9 cellular contexts compared by ENCODE assay signal in the genomic region with DNA sequence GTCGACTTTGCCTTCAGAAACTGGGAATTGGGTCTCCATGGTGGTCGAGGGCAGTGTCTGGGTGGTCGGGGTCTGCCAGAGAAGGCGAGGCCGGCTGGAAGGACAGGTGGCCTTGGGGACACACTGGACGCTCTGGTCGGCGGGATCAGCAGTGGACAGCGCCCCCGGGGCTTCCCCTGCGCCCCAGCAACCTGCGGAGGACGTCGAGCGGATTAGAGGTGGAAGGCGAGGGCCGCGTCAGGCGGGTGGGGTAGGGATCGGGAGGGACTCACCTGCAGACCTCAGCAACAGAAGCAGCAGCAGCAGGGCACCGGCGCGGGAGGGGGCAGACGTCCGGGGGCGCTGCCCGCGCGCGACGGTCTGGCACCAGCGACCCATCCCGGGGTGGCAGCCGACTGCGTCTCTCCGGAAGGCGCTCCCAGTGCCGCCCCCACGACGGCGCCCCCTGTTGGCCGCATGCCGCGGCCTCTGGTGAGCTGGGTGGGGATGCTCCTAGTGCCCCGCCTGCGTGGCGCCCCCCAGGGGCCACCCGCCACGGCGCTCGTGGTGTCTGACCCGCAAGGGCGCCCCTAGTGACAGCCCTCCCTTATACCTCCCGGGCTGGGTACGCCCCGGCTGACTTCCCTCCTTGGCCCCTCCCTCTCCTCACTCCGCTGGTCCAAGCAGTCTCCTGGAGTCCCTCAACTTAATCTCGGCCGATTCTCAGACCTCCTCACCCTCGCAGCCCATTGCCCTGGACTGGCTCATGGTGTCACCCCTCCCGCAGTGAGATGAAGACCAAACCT. TPM values are rescaled to one million over a fixed set of nuclear protein-coding genes. Genes with fewer than 3 reads are reported as not detected.
DNase-seq lines count a peak whose midpoint lies in the region; ATAC-seq and TF ChIP-seq lines count a peak whose summit lies in the region.
"Had no signal": no experiment of that assay in that cellular context is flagged by ENCODE, and none has a peak within 500 bp of the region (broad histone marks: within the 10 kb centered on the region; RNA-seq: fewer than 3 reads in every experiment).

PRSS50 (minus strand) TSS at position 423 of the 785 bp plus-strand sequence; CDS start at position 378, 45 bp downstream.

- ATAC-seq in GM18520 (IDR thresholded peaks at IDR 0.05; ENCODE audit: unreplicated experiment) (no peak), HG03432 (IDR thresholded peaks at IDR 0.05; ENCODE audit: unreplicated experiment) (no peak)

- H3K27ac ChIP-seq in mesendoderm (ENCODE audit: low read depth, low read length), result no peak within 1 kb of the TSS

- H3K56ac ChIP-seq in mesendoderm (ENCODE audit: low read length), result no peak within 1 kb of the TSS

- no peaks in the 10 kb centered on the region for H3K79me1 ChIP-seq in mesendoderm (ENCODE audit: low read length)

- H3K36me3 ChIP-seq in mesendoderm (ENCODE audit: control insufficient read depth, insufficient read depth, low read length), result no peaks in the 10 kb centered on the region

- no peak within 1 kb of the TSS for H3K4ac ChIP-seq in mesendoderm (ENCODE audit: low read depth, low read length)

- DNase-seq in 8988T (peak; percentile 88), mesendoderm (peak; percentile 72), NCI-H2227 treated with DMSO at 0.1 percent for 48 hours (lab: John Stamatoyannopoulos, UW) (no peak), T1000 (lab: John Stamatoyannopoulos, UW) (no peak)
- DNase-seq in activated T-cell treated with anti-CD3 and anti-CD28 coated beads, Interleukin-2, amount 50 U/mL, for 1 hour, result peak; percentile 43
- DNase-seq: NCI-H1694 treated with DMSO at 0.1 percent for 48 hours had no signal

- H3K4me1 ChIP-seq in mesendoderm (ENCODE audit: control insufficient read depth, low read depth, low read length), result no peaks in the 10 kb centered on the region

- no peak within 1 kb of the TSS for H3K4me2 ChIP-seq in mesendoderm (ENCODE audit: low read length)

- no peak within 1 kb of the TSS for H3K9ac ChIP-seq in mesendoderm (ENCODE audit: low read length)

- no peak within 1 kb of the TSS for H4K8ac ChIP-seq in mesendoderm (ENCODE audit: low read depth, low read length)

- H2BK15ac ChIP-seq in mesendoderm (replicated peaks; ENCODE audit: low read depth), result no peak within 1 kb of the TSS

- H2BK120ac ChIP-seq in mesendoderm (ENCODE audit: low read depth, low read length), result no peak within 1 kb of the TSS

- no peak within 1 kb of the TSS for H2AK5ac ChIP-seq in mesendoderm (ENCODE audit: low read length)

- no peak within 1 kb of the TSS for H2BK5ac ChIP-seq in mesendoderm (ENCODE audit: low read length)

- H3K79me2 ChIP-seq in mesendoderm (ENCODE audit: control insufficient read depth, insufficient read depth, low read length), result no peaks in the 10 kb centered on the region

- no peaks in the 10 kb centered on the region for H3K27me3 ChIP-seq in mesendoderm (ENCODE audit: insufficient read depth, low read length, poor library complexity)

- no peak within 1 kb of the TSS for H3K18ac ChIP-seq in mesendoderm (ENCODE audit: low read length)

- no CpG with 5 or more reads among the region's 61 CpGs for WGBS in mesendoderm (ENCODE audit: extremely low coverage, insufficient coverage, low lambda C conversion rate)

- H4K5ac ChIP-seq in mesendoderm (ENCODE audit: low read length), result no peak within 1 kb of the TSS

- H3K23ac ChIP-seq in mesendoderm (ENCODE audit: low read length), result no peak within 1 kb of the TSS

- TF ChIP-seq CTCF in GM12874 (IDR thresholded peaks at IDR 0.05; ENCODE audit: insufficient read depth, low read depth, low read length), result peak; percentile 51

- H3K4me3 ChIP-seq in mesendoderm (ENCODE audit: low read length), result no peak within 1 kb of the TSS

RNA-seq across cellular contexts. Expression of gene PRSS50, which starts in this region (rescaled TPM):
- 0.06 TPM for polyA plus RNA-seq in mesendoderm (2013, experiment 1 of 2)
- polyA plus RNA-seq in mesendoderm (2013, experiment 2 of 2), result 0.17 TPM

Comparison
In these comparisons a context has a peak if more than half of its experiments do, and no peak if none do; other contexts are left out.
1. DNase-seq: peak in 8988T (single experiment), activated T-cell treated with anti-CD3 and anti-CD28 coated beads, Interleukin-2, amount 50 U/mL, for 1 hour (single experiment) and mesendoderm (single experiment); none in NCI-H2227 treated with DMSO at 0.1 percent for 48 hours (single experiment) and T1000 (single experiment).